ENCODE assay signal across 1 cellular context in genomic region chr19:46101293-46101692, GRCh38.
TF ChIP-seq lines count a peak whose summit lies in the region.

No MANE protein-coding gene starts in this region.

TF ChIP-seq in GM23338, 12 proteins besides CTCF, POLR2A, EP300 and RAD21:
- TF ChIP-seq JUNB (IDR thresholded peaks at IDR 0.05; ENCODE audit: unreplicated experiment) (no peak), ZNF114 (CRISPR knock-in tag; IDR thresholded peaks at IDR 0.05) (no peak), ZNF331 (CRISPR knock-in tag; IDR thresholded peaks at IDR 0.05; ENCODE audit: low read depth) (no peak), CREB1 (CRISPR knock-in tag; IDR thresholded peaks at IDR 0.05; ENCODE audit: low read depth) (no peak), ZNF462 (CRISPR knock-in tag; IDR thresholded peaks at IDR 0.05) (no peak), EZH2 (IDR thresholded peaks at IDR 0.05; ENCODE audit: low read depth, unreplicated experiment) (no peak), EZH2phosphoT487 (IDR thresholded peaks at IDR 0.05; ENCODE audit: unreplicated experiment) (no peak)
